ENCODE assay signal across 16 cellular contexts in the genomic region with DNA sequence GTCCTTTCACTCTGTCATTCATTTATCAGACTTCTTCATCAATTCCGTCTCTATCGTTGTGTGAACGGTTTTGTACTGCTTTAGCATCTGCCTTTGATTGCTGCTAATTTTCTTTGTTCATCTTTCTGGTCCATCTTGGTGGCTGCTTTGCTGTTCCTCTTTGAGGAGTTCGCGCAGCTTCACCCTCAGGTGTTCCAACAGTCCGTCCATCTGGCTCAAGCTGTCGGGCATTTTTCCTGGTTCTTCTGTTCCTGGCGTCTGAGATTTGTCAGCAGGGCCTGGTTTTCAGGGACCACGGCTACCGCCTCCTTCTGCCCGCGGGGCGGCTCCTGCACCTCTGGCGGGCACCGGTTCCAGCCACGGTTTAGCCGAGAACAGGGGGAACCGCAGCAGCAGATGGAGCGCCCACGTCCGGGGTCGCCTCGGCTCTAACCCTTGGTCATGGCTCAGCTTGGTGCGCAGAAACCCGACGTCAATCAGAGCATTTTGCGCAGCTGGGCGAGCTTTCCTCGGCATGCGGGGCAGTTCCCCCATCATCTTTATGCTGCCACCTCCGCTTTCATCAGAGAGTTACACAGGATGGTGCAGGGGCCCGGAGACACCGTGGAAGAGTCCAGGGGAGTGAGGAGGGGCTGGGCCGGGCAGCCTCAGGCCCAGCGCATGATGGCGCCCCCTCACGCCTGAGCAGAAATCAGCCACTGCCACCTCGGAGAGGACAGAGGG.
DNase-seq lines count a peak whose midpoint lies in the region; ATAC-seq and TF ChIP-seq lines count a peak whose summit lies in the region.
"Had no signal": no experiment of that assay in that cellular context is flagged by ENCODE, and none has a peak within 500 bp of the region (broad histone marks: within the 10 kb centered on the region; RNA-seq: fewer than 3 reads in every experiment).

No MANE protein-coding gene starts in this region.

- DNase-seq in activated T-cell treated with anti-CD3 and anti-CD28 coated beads for 48 hours (ENCODE audit: low read depth) (peak; percentile 2), GM13977 (ENCODE audit: low spot score) (no peak), anterior cingulate cortex (lab: John Stamatoyannopoulos, UW) (no peak), left colon (no peak), DMS79 (lab: John Stamatoyannopoulos, UW) (no peak)
- DNase-seq in activated T-cell treated with anti-CD3 and anti-CD28 coated beads, Interleukin-2, amount 50 U/mL, for 1 hour = no peak
- peak; percentile 5 for DNase-seq in stimulated activated CD4-positive, alpha-beta T cell treated with anti-CD3 and anti-CD28 coated beads, Interleukin-4, amount 100 ng/mL, for 1 hour
- DNase-seq: Caco-2, erythroblast, NCI-H1092, occipital lobe, SIG-M5 had no signal

- no peak overlapping the region for H3K9ac ChIP-seq in endocrine pancreas (ENCODE audit: control insufficient read depth, insufficient read depth, low read length)

- H3K4me3 ChIP-seq in endocrine pancreas (ENCODE audit: control insufficient read depth, insufficient read depth, low read length) = peak overlapping the region; percentile 42
- H3K4me3 ChIP-seq: coronary artery, skin epidermis, suprapubic skin had no signal

- H3K4me1 ChIP-seq in endocrine pancreas (ENCODE audit: control insufficient read depth, insufficient read depth, low read length) = no peaks in the 10 kb centered on the region
- H3K4me1 ChIP-seq: Caco-2, suprapubic skin had no signal

- no peaks in the 10 kb centered on the region for H3K9me3 ChIP-seq in endocrine pancreas (ENCODE audit: control insufficient read depth, low read length)
- H3K9me3 ChIP-seq: Caco-2, suprapubic skin had no signal

- in situ Hi-C loops in GM13977 (cut with MboI; ENCODE audit: low pct_unique_long_range_greater_than_20kb, low sequenced_read_pairs, unreplicated experiment) = no loop called here

- intact Hi-C loops in left colon (cut with DNase I, micrococcal nuclease) = no loop called here

- H3K36me3 ChIP-seq in endocrine pancreas (ENCODE audit: control insufficient read depth, insufficient read depth, low read length) = no peaks in the 10 kb centered on the region
- H3K36me3 ChIP-seq: suprapubic skin had no signal

- no peaks in the 10 kb centered on the region for H3K27me3 ChIP-seq in endocrine pancreas (ENCODE audit: control insufficient read depth, insufficient read depth, low read length)
- H3K27me3 ChIP-seq: suprapubic skin had no signal

- peak; percentile 31 for TF ChIP-seq CTCF in GM13977 (IDR thresholded peaks at IDR 0.05; ENCODE audit: extremely low read depth, insufficient read depth, missing control alignments)

- ATAC-seq in left colon = no peak

Comparison
In these comparisons a context has a peak if more than half of its experiments do, and no peak if none do; other contexts are left out.
1. DNase-seq: peak in activated T-cell treated with anti-CD3 and anti-CD28 coated beads for 48 hours (single experiment) and stimulated activated CD4-positive, alpha-beta T cell treated with anti-CD3 and anti-CD28 coated beads, Interleukin-4, amount 100 ng/mL, for 1 hour (single experiment); none in activated T-cell treated with anti-CD3 and anti-CD28 coated beads, Interleukin-2, amount 50 U/mL, for 1 hour (single experiment), GM13977 (single experiment), anterior cingulate cortex (0 of 58), left colon (0 of 2) and DMS79 (single experiment).